In genomic region chr5:72849546-72849945, GRCh38 we compare ENCODE assay signal across 8 cellular contexts. TPM values are rescaled to one million over a fixed set of nuclear protein-coding genes. Genes with fewer than 3 reads are reported as not detected.
DNase-seq lines count a peak whose midpoint lies in the region; ATAC-seq, FAIRE-seq and TF ChIP-seq lines count a peak whose summit lies in the region.

No MANE protein-coding gene starts in this region.

- H3K36me3 ChIP-seq in astrocyte (ENCODE audit: insufficient read depth, low read length) (peaks cover 27% of the 10 kb centered on the region), mesendoderm (ENCODE audit: control insufficient read depth, insufficient read depth, low read length) (no peaks in the 10 kb centered on the region), aorta (ENCODE audit: control insufficient read depth in 1 of 2, insufficient read depth in 2 of 2, low read length in 1 of 2) (peaks cover 0 to 2% of the 10 kb centered on the region in 2 donors)

- peaks cover 21% of the 10 kb centered on the region for H3K4me1 ChIP-seq in astrocyte (ENCODE audit: insufficient read depth, low read length)
- H3K4me1 ChIP-seq in mesendoderm (ENCODE audit: control insufficient read depth, low read depth, low read length): no peaks in the 10 kb centered on the region
- peaks cover 0 to 3% of the 10 kb centered on the region in 2 donors for H3K4me1 ChIP-seq in aorta (ENCODE audit: control insufficient read depth in 1 of 2, insufficient read depth in 2 of 2, low read length in 2 of 2)

- H3K27me3 ChIP-seq in astrocyte (ENCODE audit: insufficient read depth, low read length) (no peaks in the 10 kb centered on the region), mesendoderm (ENCODE audit: insufficient read depth, low read length, poor library complexity) (no peaks in the 10 kb centered on the region), aorta (ENCODE audit: control insufficient read depth in 1 of 2, insufficient read depth in 2 of 2, low read length in 1 of 2) (no peaks in the 10 kb centered on the region)

- H4K20me1 ChIP-seq in astrocyte (ENCODE audit: insufficient read depth, low read length): peaks cover 65% of the 10 kb centered on the region

- ATAC-seq in stimulated activated naive CD8-positive, alpha-beta T cell treated with anti-CD3 and anti-CD28 coated beads, Interleukin-15, Interleukin-2, amounts not matched to agents 100 U/mL and 50 U/mL, for 24 hours: no peak
- ATAC-seq in aorta (ENCODE audit: low FRiP score) (no peak), GM19467 (IDR thresholded peaks at IDR 0.05; ENCODE audit: unreplicated experiment) (no peak)

- no peak overlapping the region for H4K8ac ChIP-seq in mesendoderm (ENCODE audit: low read depth, low read length)

- H3K9ac ChIP-seq in astrocyte (ENCODE audit: low read length) (peak overlapping the region; percentile 92), mesendoderm (ENCODE audit: low read length) (peak overlapping the region; percentile 93)

- H3K9me3 Mint-ChIP-seq in stimulated activated naive CD8-positive, alpha-beta T cell treated with anti-CD3 and anti-CD28 coated beads, Interleukin-15, Interleukin-2, amounts not matched to agents 100 ng/mL and 50 ng/mL, for 24 hours: no peaks in the 10 kb centered on the region
- H3K9me3 Mint-ChIP-seq in astrocyte (ENCODE audit: unreplicated experiment): no peaks in the 10 kb centered on the region

- no peak overlapping the region for H2BK15ac ChIP-seq in mesendoderm (replicated peaks; ENCODE audit: low read depth)

- no CpG with 5 or more reads among the region's 4 CpGs for WGBS in mesendoderm (ENCODE audit: extremely low coverage, insufficient coverage, low lambda C conversion rate)
- 16 to 19% methylated on average over 4 of the region's 4 CpGs for whole genome bisulfite sequencing in aorta, 2 donors

- no peak overlapping the region for H3K4ac ChIP-seq in mesendoderm (ENCODE audit: low read depth, low read length)

- DNase-seq in stimulated activated naive CD8-positive, alpha-beta T cell treated with anti-CD3 and anti-CD28 coated beads, Interleukin-15, Interleukin-2, amounts not matched to agents 100 U/mL and 50 U/mL, for 24 hours: no peak
- DNase-seq in astrocyte (ENCODE audit: low read depth) (no peak), mesendoderm (no peak), aorta (no peak), KG1 (lab: John Stamatoyannopoulos, UW) (no peak), amniotic stem cell (lab: John Stamatoyannopoulos, UW) (no peak)

- H3K4me2 ChIP-seq in astrocyte (ENCODE audit: low read length): peak overlapping the region; percentile 95
- H3K4me2 ChIP-seq in mesendoderm (ENCODE audit: low read length): peak overlapping the region; percentile 54

- no peak overlapping the region for H2AK5ac ChIP-seq in mesendoderm (ENCODE audit: low read length)

- H3K27me3 Mint-ChIP-seq in stimulated activated naive CD8-positive, alpha-beta T cell treated with anti-CD3 and anti-CD28 coated beads, Interleukin-15, Interleukin-2, amounts not matched to agents 100 ng/mL and 50 ng/mL, for 24 hours: no peaks in the 10 kb centered on the region
- H3K27me3 Mint-ChIP-seq in astrocyte (ENCODE audit: low read depth, unreplicated experiment): no peaks in the 10 kb centered on the region

- H2BK120ac ChIP-seq in mesendoderm (ENCODE audit: low read depth, low read length): no peak overlapping the region

- peaks cover 1% of the 10 kb centered on the region for H3K79me1 ChIP-seq in mesendoderm (ENCODE audit: low read length)

- H3K27ac Mint-ChIP-seq in stimulated activated naive CD8-positive, alpha-beta T cell treated with anti-CD3 and anti-CD28 coated beads, Interleukin-15, Interleukin-2, amounts not matched to agents 100 ng/mL and 50 ng/mL, for 24 hours: peak overlapping the region; percentile 95
- H3K27ac Mint-ChIP-seq in astrocyte (ENCODE audit: unreplicated experiment): peak overlapping the region; percentile 91

- no peak overlapping the region for H4K5ac ChIP-seq in mesendoderm (ENCODE audit: low read length)

- peak overlapping the region; percentile 79 for H3K27ac ChIP-seq in astrocyte (ENCODE audit: low read depth, low read length)
- no peak overlapping the region for H3K27ac ChIP-seq in mesendoderm (ENCODE audit: low read depth, low read length)
- no peak overlapping the region for H3K27ac ChIP-seq in aorta (ENCODE audit: low read depth in 1 of 2, low read length in 2 of 2)

- no peak overlapping the region for H3K56ac ChIP-seq in mesendoderm (ENCODE audit: low read length)

- H3K4me1 Mint-ChIP-seq in stimulated activated naive CD8-positive, alpha-beta T cell treated with anti-CD3 and anti-CD28 coated beads, Interleukin-15, Interleukin-2, amounts not matched to agents 100 ng/mL and 50 ng/mL, for 24 hours (ENCODE audit: low read depth): peaks cover 65% of the 10 kb centered on the region
- H3K4me1 Mint-ChIP-seq in astrocyte (ENCODE audit: low read depth, unreplicated experiment): peaks cover 30% of the 10 kb centered on the region

- peaks cover 98% of the 10 kb centered on the region for H3K79me2 ChIP-seq in astrocyte (ENCODE audit: insufficient read depth, low read length)
- H3K79me2 ChIP-seq in mesendoderm (ENCODE audit: control insufficient read depth, insufficient read depth, low read length): peaks cover 38% of the 10 kb centered on the region

- no peak for FAIRE-seq in astrocyte (lab: Jason Lieb, UNC)

- intact Hi-C loops in aorta (cut with DNase I): loop anchor here in 1 of 2 donors (5.0 kb wide), 1 partner anchor 482 kb away; no protein-coding TSS in a partner anchor

- peak overlapping the region; percentile 93 for H3K4me3 Mint-ChIP-seq in stimulated activated naive CD8-positive, alpha-beta T cell treated with anti-CD3 and anti-CD28 coated beads, Interleukin-15, Interleukin-2, amounts not matched to agents 100 ng/mL and 50 ng/mL, for 24 hours
- H3K4me3 Mint-ChIP-seq in astrocyte (ENCODE audit: unreplicated experiment): peak overlapping the region; percentile 97

- TF ChIP-seq CTCF in astrocyte (IDR thresholded peaks at IDR 0.05; ENCODE audit: insufficient read depth, low read depth, low read length): no peak

- H2BK5ac ChIP-seq in mesendoderm (ENCODE audit: low read length): no peak overlapping the region

- H2AFZ ChIP-seq in astrocyte (ENCODE audit: low read depth, low read length): no peak overlapping the region

- H3K9me3 ChIP-seq in astrocyte (ENCODE audit: insufficient read depth, low read depth, low read length) (no peaks in the 10 kb centered on the region), aorta (ENCODE audit: control insufficient read depth, low read length) (no peaks in the 10 kb centered on the region)

- H3K4me3 ChIP-seq in astrocyte (ENCODE audit: insufficient read depth, low read depth, low read length): peak overlapping the region; percentile 93
- no peak overlapping the region for H3K4me3 ChIP-seq in mesendoderm (ENCODE audit: low read length)
- H3K4me3 ChIP-seq in aorta (ENCODE audit: low read length in 2 of 2): peak overlapping the region; percentile 95 to 99

- peaks cover 51% of the 10 kb centered on the region for H3K36me3 Mint-ChIP-seq in stimulated activated naive CD8-positive, alpha-beta T cell treated with anti-CD3 and anti-CD28 coated beads, Interleukin-15, Interleukin-2, amounts not matched to agents 100 ng/mL and 50 ng/mL, for 24 hours (ENCODE audit: low read depth)
- peaks cover 7% of the 10 kb centered on the region for H3K36me3 Mint-ChIP-seq in astrocyte (ENCODE audit: low read depth, unreplicated experiment)

- no peak overlapping the region for H3K23ac ChIP-seq in mesendoderm (ENCODE audit: low read length)

- no peak overlapping the region for H3K18ac ChIP-seq in mesendoderm (ENCODE audit: low read length)

RNA-seq across cellular contexts. Expression of gene TNPO1, which starts 33.1 kb away (rescaled TPM):
- total RNA-seq in astrocyte (172 and 184 TPM in 2 replicates), aorta (100 to 1,000 TPM in 1 of 2 donors, 10 to 100 TPM in 1; 92.9 to 113 TPM)
- 124 TPM for polyA plus RNA-seq in mesendoderm (2013, experiment 1 of 2)
- 126 TPM for polyA plus RNA-seq in mesendoderm (2013, experiment 2 of 2)
- polyA plus RNA-seq in aorta: 10 to 100 TPM; 11.2 to 13.4 TPM
